Comparison of ENCODE assay signal across 11 cellular contexts in the genomic region with DNA sequence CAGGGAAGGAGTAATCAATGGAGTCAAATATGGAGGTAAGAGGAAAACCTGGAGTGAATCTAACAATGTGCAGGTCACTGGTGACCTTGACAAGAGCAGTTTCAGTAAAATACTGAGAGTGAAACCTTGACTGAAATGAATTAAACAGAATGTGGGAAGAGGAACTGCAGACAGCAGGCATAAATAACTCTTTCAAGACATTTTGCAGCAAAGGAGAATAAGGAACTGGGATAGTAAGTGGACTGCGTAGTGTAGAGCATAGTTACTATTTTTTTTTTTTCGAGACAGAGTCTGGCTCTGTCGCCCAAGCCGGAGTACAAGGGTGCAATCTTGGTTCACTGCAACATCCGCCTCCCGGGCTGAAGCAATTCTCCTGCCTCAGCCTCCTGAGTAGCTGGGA.
DNase-seq lines count a peak whose midpoint lies in the region; ATAC-seq and FAIRE-seq lines count a peak whose summit lies in the region.
"Had no signal": no experiment of that assay in that cellular context is flagged by ENCODE, and none has a peak within 500 bp of the region (broad histone marks: within the 10 kb centered on the region; RNA-seq: fewer than 3 reads in every experiment).

No MANE protein-coding gene starts in this region.

- peaks cover 46% of the 10 kb centered on the region for H3K4me1 Mint-ChIP-seq in dendritic cell treated with granulocyte-macrophage colony-stimulating factor and Interleukin-4, amounts not matched to agents 40 ng/mL and 50 ng/mL, for 4 days (ENCODE audit: low read depth)

- H3K36me3 Mint-ChIP-seq in dendritic cell treated with granulocyte-macrophage colony-stimulating factor and Interleukin-4, amounts not matched to agents 40 ng/mL and 50 ng/mL, for 4 days (ENCODE audit: low read depth), result peaks cover 59% of the 10 kb centered on the region

- in situ Hi-C loops in KBM-7 (cut with MboI; ENCODE audit: low pct_unique_long_range_greater_than_20kb, low sequenced_read_pairs), result no loop called here

- H3K27me3 Mint-ChIP-seq in dendritic cell treated with granulocyte-macrophage colony-stimulating factor and Interleukin-4, amounts not matched to agents 40 ng/mL and 50 ng/mL, for 4 days, result no peaks in the 10 kb centered on the region

- no peak for FAIRE-seq in urothelium cell line (lab: Jason Lieb, UNC)
- FAIRE-seq: TTC549 had no signal

- H3K9me3 Mint-ChIP-seq in dendritic cell treated with granulocyte-macrophage colony-stimulating factor and Interleukin-4, amounts not matched to agents 40 ng/mL and 50 ng/mL, for 4 days, result no peaks in the 10 kb centered on the region

- ATAC-seq in GM18511 (IDR thresholded peaks at IDR 0.05; ENCODE audit: unreplicated experiment), result peak; percentile 77
- ATAC-seq in GM21619 (IDR thresholded peaks at IDR 0.05; ENCODE audit: unreplicated experiment), result peak; percentile 66

- peak overlapping the region; percentile 85 for H3K27ac Mint-ChIP-seq in dendritic cell treated with granulocyte-macrophage colony-stimulating factor and Interleukin-4, amounts not matched to agents 40 ng/mL and 50 ng/mL, for 4 days

- H3K4me3 Mint-ChIP-seq in dendritic cell treated with granulocyte-macrophage colony-stimulating factor and Interleukin-4, amounts not matched to agents 40 ng/mL and 50 ng/mL, for 4 days, result peak overlapping the region; percentile 51

- intact Hi-C loops in dendritic cell treated with granulocyte-macrophage colony-stimulating factor and Interleukin-4, amounts not matched to agents 40 ng/mL and 50 ng/mL, for 4 days (cut with micrococcal nuclease), result loop anchor here (10.0 kb wide), 1 partner anchor 72 kb away; the partner anchor contains the start of gene ARHGEF6

- DNase-seq in KBM-7 (peak; percentile 83), EL (no peak), COLO668 (lab: John Stamatoyannopoulos, UW; ENCODE audit: unreplicated experiment) (no peak), NCI-H774 (lab: John Stamatoyannopoulos, UW) (no peak), urothelium cell line (ENCODE audit: low spot score) (no peak)
- DNase-seq: NCI-H82; stimulated activated CD4-positive, alpha-beta T cell treated with anti-CD3 and anti-CD28 coated beads, Interleukin-2, amount 100 ng/mL, for 24 hours had no signal
